ENCODE assay signal across 15 cellular contexts in the genomic region with DNA sequence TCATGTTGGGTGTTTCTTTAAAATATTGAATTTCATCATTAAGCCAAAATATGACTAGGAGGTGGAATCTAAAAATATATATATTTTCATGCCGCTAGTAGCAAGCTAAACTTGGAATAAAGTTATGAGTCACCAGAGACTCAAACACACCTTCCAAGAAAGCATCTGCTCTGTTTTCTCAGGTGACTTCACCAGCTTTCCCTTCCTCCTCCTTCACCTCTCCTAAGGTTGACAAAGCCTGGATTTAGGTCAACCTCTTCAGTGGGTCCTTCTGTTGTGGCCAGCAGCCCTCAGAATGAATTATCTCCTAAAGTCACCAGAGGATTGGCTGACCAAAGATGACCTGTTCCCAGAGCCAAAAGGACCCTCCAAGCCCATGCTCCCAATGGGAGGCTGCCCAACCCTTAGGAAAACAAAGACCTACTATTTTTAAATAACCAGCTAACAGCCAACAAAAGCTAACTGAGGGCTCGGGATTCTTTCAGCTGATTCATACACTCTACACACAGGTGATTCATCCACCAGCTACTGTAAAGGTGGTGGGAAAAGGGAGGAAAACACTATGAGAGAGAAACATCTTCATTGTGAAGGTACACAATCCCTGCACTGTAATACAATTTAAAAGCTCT.
DNase-seq lines count a peak whose midpoint lies in the region; ATAC-seq, FAIRE-seq and TF ChIP-seq lines count a peak whose summit lies in the region.
"Had no signal": no experiment of that assay in that cellular context is flagged by ENCODE, and none has a peak within 500 bp of the region (broad histone marks: within the 10 kb centered on the region; RNA-seq: fewer than 3 reads in every experiment).

No MANE protein-coding gene starts in this region.

- H3K9me2 ChIP-seq in PC-9 (ENCODE audit: insufficient read depth) = no peaks in the 10 kb centered on the region

- H4K20me1 ChIP-seq in PC-9 (ENCODE audit: insufficient read depth) = no peaks in the 10 kb centered on the region

- TF ChIP-seq POLR2A in gastrocnemius medialis (IDR thresholded peaks at IDR 0.05) = no peak

- in situ Hi-C loops in gastrocnemius medialis (cut with MboI; ENCODE audit: low sequenced_read_pairs in 4 of 4) = no loop called here

- POLR2A ChIA-PET in PC-9 (lab: Charles Lee; ENCODE audit: unreplicated experiment) = interaction anchor here (0.6 to 1.1 kb wide), 4 partner anchors 16 to 102 kb away, joined by 4 to 5 read pairs (median 4); no protein-coding TSS in a partner anchor

- H3K79me2 ChIP-seq in PC-9 (ENCODE audit: low read depth) = peaks cover 49% of the 10 kb centered on the region

- H3F3A ChIP-seq in PC-9 (ENCODE audit: insufficient read depth, low read depth) = peaks cover 29% of the 10 kb centered on the region

- H3K4me1 ChIP-seq in PC-9 (replicated peaks; ENCODE audit: insufficient read depth) = peaks cover 34% of the 10 kb centered on the region
- peaks cover 0 to 9% of the 10 kb centered on the region in 2 donors for H3K4me1 ChIP-seq in esophagus (ENCODE audit: control insufficient read depth in 2 of 2, insufficient read depth in 2 of 2, low read length in 1 of 2)
- peaks cover 0 to 9% of the 10 kb centered on the region in 2 donors for H3K4me1 ChIP-seq in gastrocnemius medialis
- H3K4me1 ChIP-seq: tibial nerve had no signal

- intact Hi-C loops in PC-9 (cut with micrococcal nuclease; ENCODE audit: unreplicated experiment) = loop anchor here (1.0 kb wide), 1 partner anchor 16 kb away; no protein-coding TSS in a partner anchor
- intact Hi-C loops in gastrocnemius medialis (cut with DNase I; ENCODE audit: low total_unique reads) = no loop called here

- CTCF ChIA-PET in PC-9 (lab: Charles Lee) = interaction anchor here (0.6 to 1.0 kb wide), 2 partner anchors 23 to 114 kb away, joined by 3 read pairs; partner anchors contain the start of gene MYO5B

- H3K27ac ChIP-seq in PC-9 (peak overlapping the region; percentile 91), esophagus (ENCODE audit: low read depth in 2 of 2, low read length in 1 of 2) (peak overlapping the region; percentile 51 to 65), gastrocnemius medialis (no peak overlapping the region)
- H3K27ac ChIP-seq: GM23248, right atrium auricular region, tibial nerve had no signal

- peak overlapping the region; percentile 62 for H3K4me2 ChIP-seq in PC-9

- no peaks in the 10 kb centered on the region for H3K36me3 ChIP-seq in PC-9 (ENCODE audit: low read depth)
- H3K36me3 ChIP-seq in esophagus (ENCODE audit: control insufficient read depth in 2 of 2, insufficient read depth in 2 of 2, low read length in 1 of 2) = no peaks in the 10 kb centered on the region
- no peaks in the 10 kb centered on the region for H3K36me3 ChIP-seq in gastrocnemius medialis
- H3K36me3 ChIP-seq: right atrium auricular region, tibial nerve had no signal

- H3K9me3 ChIP-seq in PC-9 (ENCODE audit: insufficient read depth, low read depth) (no peaks in the 10 kb centered on the region), esophagus (ENCODE audit: control insufficient read depth in 2 of 2, insufficient read depth in 1 of 2, low read depth in 1 of 2, low read length in 1 of 2) (peaks cover 0 to 2% of the 10 kb centered on the region in 2 donors), gastrocnemius medialis (no peaks in the 10 kb centered on the region)
- H3K9me3 ChIP-seq: right atrium auricular region, tibial nerve had no signal

- H2AFZ ChIP-seq in PC-9 = no peak overlapping the region
- H2AFZ ChIP-seq: GM23248 had no signal

- FAIRE-seq in GM19239 (lab: Jason Lieb, UNC) = no peak

- H3K27me3 ChIP-seq in PC-9 (ENCODE audit: insufficient read depth, low read depth) (no peaks in the 10 kb centered on the region), esophagus (ENCODE audit: control insufficient read depth in 1 of 2, insufficient read depth in 2 of 2, low read length in 2 of 2) (peaks cover 0 to 4% of the 10 kb centered on the region in 2 donors), gastrocnemius medialis (no peaks in the 10 kb centered on the region)
- H3K27me3 ChIP-seq: right atrium auricular region, tibial nerve had no signal

- ATAC-seq in gastrocnemius medialis = peak; percentile 52 to 66
- ATAC-seq: activated CD8-positive, alpha-beta T cell treated with anti-CD3 and anti-CD28 coated beads for 36 hours; activated T-helper 17 cell treated with anti-CD3 and anti-CD28 coated beads, Interleukin-2, amount 50 U/mL, for 72 hours had no signal

- BruUV-seq in PC-9 (replicated peaks; lab: Mats Ljungman, UMichigan) = no TSS peak

- TF ChIP-seq CTCF in PC-9 (conservative IDR thresholded peaks at IDR 0.05) = no peak
- no peak for TF ChIP-seq CTCF in gastrocnemius medialis (IDR thresholded peaks at IDR 0.05 in 4 of 5, conservative IDR thresholded peaks at IDR 0.05 in 1 of 5)

- 42 to 45% methylated on average over 2 of the region's 2 CpGs for WGBS in esophagus, 2 donors

- H3K4me3 ChIP-seq in PC-9 (peak overlapping the region; percentile 19; the same call in 1 of the 2 replicates), esophagus (ENCODE audit: low read depth in 1 of 2, low read length in 2 of 2) (no peak overlapping the region), gastrocnemius medialis (no peak overlapping the region)
- H3K4me3 ChIP-seq: GM23248, right atrium auricular region, tibial nerve had no signal

- peak; percentile 11 for DNase-seq in HK-2 (ENCODE audit: unreplicated experiment)
- DNase-seq in PC-9 = peak; percentile 41 to 89
- DNase-seq in gastrocnemius medialis = no peak
- no peak for DNase-seq in NCI-H2171 (lab: John Stamatoyannopoulos, UW)
- no peak for DNase-seq in activated naive CD4-positive, alpha-beta T cell (lab: John Stamatoyannopoulos, UW)
- no peak for DNase-seq in GM19239 (ENCODE audit: insufficient read length, low spot score)
- no peak for DNase-seq in NK-92 treated with Interleukin-12 subunit alpha and Interleukin-12 subunit beta, amount 100 ng/mL, for 24 hours (lab: John Stamatoyannopoulos, UW)
- DNase-seq: activated CD8-positive, alpha-beta T cell treated with anti-CD3 and anti-CD28 coated beads for 36 hours; GM23248; mesenchymal stem cell; stimulated activated CD4-positive, alpha-beta T cell treated with anti-CD3 and anti-CD28 coated beads, Interleukin-2, amount 100 ng/mL, for 24 hours had no signal

Comparison
In these comparisons a context has a peak if more than half of its experiments do, and no peak if none do; other contexts are left out.
1. DNase-seq: peak in HK-2 (single experiment) and PC-9 (2 of 2); none in gastrocnemius medialis (0 of 2), NCI-H2171 (single experiment), activated naive CD4-positive, alpha-beta T cell (0 of 4), GM19239 (single experiment) and NK-92 treated with Interleukin-12 subunit alpha and Interleukin-12 subunit beta, amount 100 ng/mL, for 24 hours (single experiment).
2. H3K27ac ChIP-seq: peak in PC-9 (single experiment) and esophagus (2 of 2); none in gastrocnemius medialis (0 of 4).